Comparison of ENCODE assay signal across 8 cellular contexts in the genomic region with DNA sequence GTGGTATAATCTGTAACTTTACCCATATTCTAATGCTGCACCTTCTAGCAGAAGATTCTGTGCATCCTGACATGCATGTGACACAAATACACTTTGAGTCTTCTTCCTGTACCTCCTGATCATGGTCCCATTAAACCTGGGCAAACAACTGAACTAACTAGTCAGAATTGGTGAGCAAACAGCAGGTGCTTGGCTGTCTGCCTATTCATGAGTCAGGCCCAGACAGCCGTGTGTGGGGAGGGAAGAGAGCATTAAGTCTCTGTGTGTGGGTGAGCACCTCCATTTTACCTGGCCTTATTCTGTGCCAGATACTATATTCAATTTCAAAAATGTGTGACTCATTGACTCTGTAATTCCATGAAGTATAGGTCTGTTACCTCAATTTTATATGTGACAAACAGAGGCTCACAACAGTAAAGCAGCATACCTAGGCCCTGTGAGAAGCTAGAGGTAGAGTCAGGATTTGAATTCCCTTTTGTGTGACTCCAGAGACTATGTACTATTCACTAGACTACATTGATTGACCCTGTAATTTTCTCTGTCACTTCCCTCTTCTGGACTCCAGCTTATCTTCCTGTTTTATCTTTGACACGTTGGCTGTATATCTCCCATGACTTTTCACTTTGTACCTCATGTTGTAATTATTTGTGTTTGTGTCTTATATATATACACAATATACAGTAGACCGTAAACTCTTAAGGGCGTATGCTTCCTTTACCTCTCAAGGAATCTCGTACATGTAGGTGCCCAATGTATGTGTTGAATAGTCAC. TPM values are rescaled to one million over a fixed set of nuclear protein-coding genes. Genes with fewer than 3 reads are reported as not detected.
A peak's percentile ranks its signal among the peaks of the same experiment; 100 is the strongest.
DNase-seq lines count a peak whose midpoint lies in the region; ATAC-seq and TF ChIP-seq lines count a peak whose summit lies in the region.

No MANE protein-coding gene starts in this region.

- H3K4me3 Mint-ChIP-seq in stimulated activated naive CD8-positive, alpha-beta T cell treated with anti-CD3 and anti-CD28 coated beads, Interleukin-15, Interleukin-2, amounts not matched to agents 100 ng/mL and 50 ng/mL, for 24 hours = peak overlapping the region; percentile 24

- H3K4me1 Mint-ChIP-seq in stimulated activated naive CD8-positive, alpha-beta T cell treated with anti-CD3 and anti-CD28 coated beads, Interleukin-15, Interleukin-2, amounts not matched to agents 100 ng/mL and 50 ng/mL, for 24 hours (ENCODE audit: low read depth) = peaks cover 92% of the 10 kb centered on the region

- TF ChIP-seq POLR2A in body of pancreas (IDR thresholded peaks at IDR 0.05) (no peak), tibial nerve (IDR thresholded peaks at IDR 0.05) (no peak)

- H3K27me3 Mint-ChIP-seq in stimulated activated naive CD8-positive, alpha-beta T cell treated with anti-CD3 and anti-CD28 coated beads, Interleukin-15, Interleukin-2, amounts not matched to agents 100 ng/mL and 50 ng/mL, for 24 hours = no peaks in the 10 kb centered on the region

- no peaks in the 10 kb centered on the region for H3K27me3 ChIP-seq in body of pancreas
- no peaks in the 10 kb centered on the region for H3K27me3 ChIP-seq in tibial nerve

- H3K9me3 Mint-ChIP-seq in stimulated activated naive CD8-positive, alpha-beta T cell treated with anti-CD3 and anti-CD28 coated beads, Interleukin-15, Interleukin-2, amounts not matched to agents 100 ng/mL and 50 ng/mL, for 24 hours = peaks cover 18% of the 10 kb centered on the region

- peak; percentile 92 for ATAC-seq in body of pancreas
- peak; percentile 90 for ATAC-seq in mucosa of descending colon

- H3K27ac ChIP-seq in C4-2B (peak overlapping the region; percentile 47), body of pancreas (peak overlapping the region; percentile 72 to 87 (median 82)), tibial nerve (peak overlapping the region in 1 of 4 donors; percentile 22)

- TF ChIP-seq CTCF in C4-2B (conservative IDR thresholded peaks at IDR 0.05) (no peak), body of pancreas (IDR thresholded peaks at IDR 0.05) (no peak), mucosa of descending colon (IDR thresholded peaks at IDR 0.05) (no peak), tibial nerve (IDR thresholded peaks at IDR 0.05) (no peak)

- DNase-seq in NCI-H1092 treated with DMSO at 0.1 percent for 48 hours (lab: John Stamatoyannopoulos, UW) (peak; percentile 98), SW480 (ENCODE audit: low spot score) (peak; percentile 92), body of pancreas (peak; percentile 83 to 91 (median 91)), mucosa of descending colon (peak; percentile 78 to 91 (median 80)), AG20443 (ENCODE audit: low spot score) (no peak), tibial nerve (ENCODE audit: low spot score in 2 of 2) (no peak)

- no peak overlapping the region for H3K4me3 ChIP-seq in body of pancreas
- H3K4me3 ChIP-seq in mucosa of descending colon = no peak overlapping the region
- H3K4me3 ChIP-seq in tibial nerve = no peak overlapping the region

- H3K36me3 Mint-ChIP-seq in stimulated activated naive CD8-positive, alpha-beta T cell treated with anti-CD3 and anti-CD28 coated beads, Interleukin-15, Interleukin-2, amounts not matched to agents 100 ng/mL and 50 ng/mL, for 24 hours (ENCODE audit: low read depth) = peaks cover 58% of the 10 kb centered on the region

- peak overlapping the region; percentile 96 for H3K27ac Mint-ChIP-seq in stimulated activated naive CD8-positive, alpha-beta T cell treated with anti-CD3 and anti-CD28 coated beads, Interleukin-15, Interleukin-2, amounts not matched to agents 100 ng/mL and 50 ng/mL, for 24 hours

- no peak for TF ChIP-seq EP300 in tibial nerve (IDR thresholded peaks at IDR 0.05)

- H3K4me1 ChIP-seq in body of pancreas (peaks cover 62% of the 10 kb centered on the region), mucosa of descending colon (ENCODE audit: low read depth) (peaks cover 61% of the 10 kb centered on the region), tibial nerve (peaks cover 0 to 55% (median 26%) of the 10 kb centered on the region in 4 donors)

- 46 to 47% methylated on average over 5 of the region's 5 CpGs for WGBS in body of pancreas, 2 donors
- 72 to 74% methylated on average over 5 of the region's 5 CpGs for WGBS in tibial nerve, 2 donors

- intact Hi-C loops in body of pancreas (cut with DNase I) = no loop called here
- intact Hi-C loops in mucosa of descending colon (cut with DNase I, micrococcal nuclease) = no loop called here

- no peaks in the 10 kb centered on the region for H3K36me3 ChIP-seq in body of pancreas (replicated peaks in 1 of 2; ENCODE audit: insufficient read depth in 1 of 2, low read depth in 2 of 2)
- no peaks in the 10 kb centered on the region for H3K36me3 ChIP-seq in mucosa of descending colon (ENCODE audit: low read depth)
- H3K36me3 ChIP-seq in tibial nerve = peaks cover 0 to 10% (median 0%) of the 10 kb centered on the region in 3 donors

- H3K9me3 ChIP-seq in body of pancreas (no peaks in the 10 kb centered on the region), mucosa of descending colon (no peaks in the 10 kb centered on the region), tibial nerve (peaks cover 0 to 6% (median 0%) of the 10 kb centered on the region in 4 donors)

RNA-seq across cellular contexts. Expression of gene SUSD6, which starts 32.2 kb away (rescaled TPM):
- total RNA-seq in body of pancreas (10 to 100 TPM; 24.6 to 25.1 TPM), mucosa of descending colon (10 to 100 TPM; 56.3 to 98.3 (median 95.6) TPM), tibial nerve (10 to 100 TPM; 54.4 to 66.3 (median 57.7) TPM)

Comparison
In these comparisons a context has a peak if more than half of its experiments do, and no peak if none do; other contexts are left out.
1. DNase-seq: peak in NCI-H1092 treated with DMSO at 0.1 percent for 48 hours (single experiment), SW480 (single experiment), body of pancreas (4 of 4) and mucosa of descending colon (3 of 3); none in AG20443 (single experiment) and tibial nerve (0 of 2).